In genomic region chrX:154732421-154733071, GRCh38 we compare ENCODE assay signal across 8 cellular contexts. TPM values are rescaled to one million over a fixed set of nuclear protein-coding genes. Genes with fewer than 3 reads are reported as not detected.
DNase-seq lines count a peak whose midpoint lies in the region; ATAC-seq and TF ChIP-seq lines count a peak whose summit lies in the region.

No MANE protein-coding gene starts in this region.

- H3K27ac Mint-ChIP-seq in activated T-helper 1 cell treated with anti-CD3 and anti-CD28 coated beads, Interleukin-12 subunit alpha, Interleukin-12 subunit beta, Interleukin-2, Interleukin-4 antibody, amounts not matched to agents 30 ng/mL and 10 ng/mL and 1 ng/mL, durations not matched to agents 14 hours and 24 hours and 36 hours: peak overlapping the region; percentile 96
- no peak overlapping the region for H3K27ac Mint-ChIP-seq in Calu3 (ENCODE audit: unreplicated experiment)

- peaks cover 99% of the 10 kb centered on the region for H3K4me1 Mint-ChIP-seq in activated T-helper 1 cell treated with anti-CD3 and anti-CD28 coated beads, Interleukin-12 subunit alpha, Interleukin-12 subunit beta, Interleukin-2, Interleukin-4 antibody, amounts not matched to agents 30 ng/mL and 10 ng/mL and 1 ng/mL, durations not matched to agents 14 hours and 24 hours and 36 hours (ENCODE audit: low read depth)
- peaks cover 18% of the 10 kb centered on the region for H3K4me1 Mint-ChIP-seq in Calu3 (ENCODE audit: low read depth, unreplicated experiment)

- BruUV-seq in Calu3 (replicated peaks; lab: Mats Ljungman, UMichigan): no TSS peak

- TF ChIP-seq POLR2A in heart left ventricle (IDR thresholded peaks at IDR 0.05) (no peak), right lobe of liver (IDR thresholded peaks at IDR 0.05) (no peak)

- H3K4me1 ChIP-seq in heart left ventricle (peaks cover 7 to 100% (median 94%) of the 10 kb centered on the region in 12 donors), right lobe of liver (peaks cover 0 to 27% (median 8%) of the 10 kb centered on the region in 4 donors), upper lobe of right lung (peaks cover 91% of the 10 kb centered on the region)

- H3K4me3 ChIP-seq in heart left ventricle (no peak overlapping the region), right lobe of liver (no peak overlapping the region), upper lobe of right lung (no peak overlapping the region)

- H3K36me3 Mint-ChIP-seq in activated T-helper 1 cell treated with anti-CD3 and anti-CD28 coated beads, Interleukin-12 subunit alpha, Interleukin-12 subunit beta, Interleukin-2, Interleukin-4 antibody, amounts not matched to agents 30 ng/mL and 10 ng/mL and 1 ng/mL, durations not matched to agents 14 hours and 24 hours and 36 hours (ENCODE audit: low read depth): peaks cover 22% of the 10 kb centered on the region
- H3K36me3 Mint-ChIP-seq in Calu3 (ENCODE audit: insufficient read depth, unreplicated experiment): no peaks in the 10 kb centered on the region

- peak overlapping the region; percentile 77 for H3K4me3 Mint-ChIP-seq in activated T-helper 1 cell treated with anti-CD3 and anti-CD28 coated beads, Interleukin-12 subunit alpha, Interleukin-12 subunit beta, Interleukin-2, Interleukin-4 antibody, amounts not matched to agents 30 ng/mL and 10 ng/mL and 1 ng/mL, durations not matched to agents 14 hours and 24 hours and 36 hours
- H3K4me3 Mint-ChIP-seq in Calu3 (ENCODE audit: low read depth, unreplicated experiment): no peak overlapping the region

- 34 to 60% (median 40%) methylated on average over 5 of the region's 5 CpGs for WGBS in heart left ventricle, 4 donors
- 42% methylated on average over 2 of the region's 5 CpGs for WGBS in right lobe of liver (ENCODE audit: insufficient coverage, low coverage, low lambda C conversion rate, missing lambda C conversion rate)

- H3K9me3 ChIP-seq in heart left ventricle: no peaks in the 10 kb centered on the region
- H3K9me3 ChIP-seq in right lobe of liver: no peaks in the 10 kb centered on the region
- no peaks in the 10 kb centered on the region for H3K9me3 ChIP-seq in upper lobe of right lung

- no peaks in the 10 kb centered on the region for H3K36me3 ChIP-seq in heart left ventricle
- no peaks in the 10 kb centered on the region for H3K36me3 ChIP-seq in right lobe of liver
- no peaks in the 10 kb centered on the region for H3K36me3 ChIP-seq in upper lobe of right lung

- no peaks in the 10 kb centered on the region for H3K27me3 Mint-ChIP-seq in activated T-helper 1 cell treated with anti-CD3 and anti-CD28 coated beads, Interleukin-12 subunit alpha, Interleukin-12 subunit beta, Interleukin-2, Interleukin-4 antibody, amounts not matched to agents 30 ng/mL and 10 ng/mL and 1 ng/mL, durations not matched to agents 14 hours and 24 hours and 36 hours (ENCODE audit: insufficient read depth)
- H3K27me3 Mint-ChIP-seq in Calu3 (ENCODE audit: unreplicated experiment): peaks cover 38% of the 10 kb centered on the region

- DNase-seq in heart left ventricle (no peak), left ventricle myocardium superior (no peak), right lobe of liver (no peak), upper lobe of right lung (no peak), SW480 (ENCODE audit: low spot score) (no peak), substantia nigra (lab: John Stamatoyannopoulos, UW) (no peak), Calu3 (no peak)
- DNase-seq in activated T-helper 1 cell treated with anti-CD3 and anti-CD28 coated beads, Interleukin-12 subunit alpha, Interleukin-12 subunit beta, Interleukin-2, Interleukin-4 antibody, amounts not matched to agents 30 ng/mL and 10 ng/mL and 1 ng/mL, durations not matched to agents 14 hours and 24 hours and 36 hours (ENCODE audit: low spot score): no peak

- H3K27ac ChIP-seq in heart left ventricle: peak overlapping the region; percentile 24 to 92 (median 82)
- peak overlapping the region in 2 of 3 donors; percentile 6 to 59 for H3K27ac ChIP-seq in right lobe of liver
- peak overlapping the region; percentile 82 for H3K27ac ChIP-seq in upper lobe of right lung
- no peak overlapping the region for H3K27ac ChIP-seq in substantia nigra (ENCODE audit: low read depth, low read length, poor library complexity, severe bottlenecking)

- intact Hi-C loops in heart left ventricle (cut with DNase I) (loop anchor here in 1 of 10 donors (5.0 kb wide), 1 partner anchor 35 kb away; no protein-coding TSS in a partner anchor), left ventricle myocardium superior (cut with micrococcal nuclease) (no loop called here), right lobe of liver (cut with DNase I) (no loop called here), upper lobe of right lung (cut with DNase I) (no loop called here), Calu3 (cut with micrococcal nuclease; ENCODE audit: unreplicated experiment) (no loop called here)
- intact Hi-C loops in activated T-helper 1 cell treated with anti-CD3 and anti-CD28 coated beads, Interleukin-12 subunit alpha, Interleukin-12 subunit beta, Interleukin-2, Interleukin-4 antibody, amounts not matched to agents 30 ng/mL and 10 ng/mL and 1 ng/mL, durations not matched to agents 14 hours and 24 hours and 36 hours (cut with micrococcal nuclease): loop anchor here (1.0 kb wide), 1 partner anchor 7 kb away; no protein-coding TSS in a partner anchor

- no peaks in the 10 kb centered on the region for H3K9me3 Mint-ChIP-seq in activated T-helper 1 cell treated with anti-CD3 and anti-CD28 coated beads, Interleukin-12 subunit alpha, Interleukin-12 subunit beta, Interleukin-2, Interleukin-4 antibody, amounts not matched to agents 30 ng/mL and 10 ng/mL and 1 ng/mL, durations not matched to agents 14 hours and 24 hours and 36 hours
- H3K9me3 Mint-ChIP-seq in Calu3 (ENCODE audit: low read depth, unreplicated experiment): no peaks in the 10 kb centered on the region

- no peak for TF ChIP-seq CTCF in heart left ventricle (IDR thresholded peaks at IDR 0.05)
- no peak for TF ChIP-seq CTCF in right lobe of liver (IDR thresholded peaks at IDR 0.05)
- TF ChIP-seq CTCF in upper lobe of right lung (IDR thresholded peaks at IDR 0.05): no peak
- TF ChIP-seq CTCF in Calu3 (IDR thresholded peaks at IDR 0.05; ENCODE audit: unreplicated experiment): no peak

- CTCF ChIA-PET in Calu3 (lab: Charles Lee): interaction anchor here (3.3 kb wide), 1 partner anchor 16 kb away, joined by 11 read pairs; no protein-coding TSS in a partner anchor

- H3K27me3 ChIP-seq in heart left ventricle (no peaks in the 10 kb centered on the region), right lobe of liver (no peaks in the 10 kb centered on the region), upper lobe of right lung (no peaks in the 10 kb centered on the region)

- ATAC-seq in heart left ventricle (no peak), left ventricle myocardium superior (no peak), right lobe of liver (no peak), upper lobe of right lung (no peak)

RNA-seq across cellular contexts. Expression of gene GAB3, which starts 18.3 kb away (rescaled TPM):
- 10 to 100 TPM; 11.5 to 29.0 (median 18.6) TPM for total RNA-seq in heart left ventricle
- polyA plus RNA-seq in heart left ventricle: 10 to 100 TPM in 1 of 2 donors, 1 to 10 TPM in 1; 7.2 to 12.3 TPM
- 14.1 TPM for total RNA-seq in left ventricle myocardium superior
- 5.1 TPM in 2 replicates for total RNA-seq in activated T-helper 1 cell treated with anti-CD3 and anti-CD28 coated beads, Interleukin-12 subunit alpha, Interleukin-12 subunit beta, Interleukin-2, Interleukin-4 antibody, amounts not matched to agents 30 ng/mL and 10 ng/mL and 1 ng/mL, durations not matched to agents 14 hours and 24 hours and 36 hours
- 1 to 10 TPM in 3 of 6 experiments, under 1 TPM in 3; 0.64 to 1.7 (median 1.1) TPM for total RNA-seq in right lobe of liver
- 12.9 TPM for total RNA-seq in upper lobe of right lung
- total RNA-seq in Calu3 (2022): not detected in 2 replicates

RNA-seq across cellular contexts. Expression of gene DKC1, which starts 30.1 kb away (rescaled TPM):
- 10 to 100 TPM; 12.9 to 31.0 (median 23.6) TPM for total RNA-seq in heart left ventricle
- polyA plus RNA-seq in heart left ventricle: 10 to 100 TPM; 13.7 to 31.9 TPM
- 24.1 TPM for total RNA-seq in left ventricle myocardium superior
- total RNA-seq in activated T-helper 1 cell treated with anti-CD3 and anti-CD28 coated beads, Interleukin-12 subunit alpha, Interleukin-12 subunit beta, Interleukin-2, Interleukin-4 antibody, amounts not matched to agents 30 ng/mL and 10 ng/mL and 1 ng/mL, durations not matched to agents 14 hours and 24 hours and 36 hours: 186 and 188 TPM in 2 replicates
- 10 to 100 TPM in 5 of 6 experiments, 1 to 10 TPM in 1; 9.7 to 21.2 (median 17.7) TPM for total RNA-seq in right lobe of liver
- 28.7 TPM for total RNA-seq in upper lobe of right lung
- total RNA-seq in Calu3 (2022): 112 and 120 TPM in 2 replicates
